In the genomic region with DNA sequence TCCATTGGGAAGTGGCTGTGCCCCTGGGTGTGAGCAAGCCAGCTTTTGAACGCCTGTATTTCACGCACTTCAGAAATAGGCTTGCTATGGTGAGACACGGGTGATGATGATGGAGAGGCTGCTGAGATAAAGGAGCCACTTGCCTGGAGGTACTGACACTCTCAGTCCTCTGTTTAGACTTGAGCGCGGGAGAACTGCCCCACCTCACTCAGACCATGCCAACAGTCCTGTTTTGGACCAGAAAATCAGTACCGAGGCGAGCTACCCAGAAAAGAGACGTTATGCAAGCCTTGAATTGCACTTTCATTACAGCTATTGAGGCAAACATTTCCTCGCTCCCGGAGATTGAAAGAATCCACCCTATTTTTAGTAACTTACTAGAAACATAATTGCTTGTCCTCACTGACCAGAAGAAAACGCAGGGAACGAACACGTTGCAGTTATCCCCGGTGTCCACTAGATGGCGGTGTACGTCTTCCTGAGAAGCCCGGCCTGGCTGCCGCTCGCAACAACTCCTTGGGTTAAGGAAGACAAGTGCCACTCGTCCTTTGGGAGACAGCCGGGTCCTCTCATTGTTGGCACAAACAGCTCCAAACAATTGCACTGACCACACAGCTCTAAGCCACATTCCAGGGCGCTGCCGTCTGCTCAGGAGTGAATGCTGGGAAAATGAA, we compare ENCODE assay signal across 8 cellular contexts.
DNase-seq lines count a peak whose midpoint lies in the region; ATAC-seq, FAIRE-seq and TF ChIP-seq lines count a peak whose summit lies in the region.

No MANE protein-coding gene starts in this region.

- H3K36me3 ChIP-seq in iPS-18a (ENCODE audit: control insufficient read depth, low read depth, low read length), result no peaks in the 10 kb centered on the region
- no peaks in the 10 kb centered on the region for H3K36me3 ChIP-seq in skeletal muscle tissue (ENCODE audit: control insufficient read depth in 3 of 3, insufficient read depth in 3 of 3, low read length in 3 of 3)

- H3K4me1 ChIP-seq in iPS-18a (ENCODE audit: control insufficient read depth, low read depth, low read length) (peaks cover 36% of the 10 kb centered on the region), skeletal muscle tissue (ENCODE audit: control insufficient read depth in 3 of 3, insufficient read depth in 3 of 3, low read length in 3 of 3) (peaks cover 0 to 9% (median 2%) of the 10 kb centered on the region in 3 donors)

- FAIRE-seq in GM12891 (lab: Jason Lieb, UNC), result peak; percentile 81

- peak overlapping the region; percentile 32 for H3K4me3 ChIP-seq in iPS-18a (ENCODE audit: low read length)
- peak overlapping the region; percentile 1 to 59 (median 46) for H3K4me3 ChIP-seq in skeletal muscle tissue (ENCODE audit: low read length in 3 of 3)

- H3K9me3 ChIP-seq in iPS-18a (ENCODE audit: control insufficient read depth, low read depth, low read length) (no peaks in the 10 kb centered on the region), skeletal muscle tissue (ENCODE audit: control insufficient read depth in 3 of 3, low read length in 3 of 3) (no peaks in the 10 kb centered on the region)

- no peaks in the 10 kb centered on the region for H3K27me3 ChIP-seq in iPS-18a (ENCODE audit: control insufficient read depth, insufficient read depth, low read length)
- H3K27me3 ChIP-seq in skeletal muscle tissue (ENCODE audit: control insufficient read depth in 3 of 3, insufficient read depth in 3 of 3, low read length in 3 of 3), result peaks cover 0 to 13% (median 3%) of the 10 kb centered on the region in 3 donors

- TF ChIP-seq POLR2A in GM12891 (IDR thresholded peaks at IDR 0.05; ENCODE audit: low read depth, low read length), result no peak

- no peak overlapping the region for H3K9ac ChIP-seq in iPS-18a (ENCODE audit: low read length)
- H3K9ac ChIP-seq in skeletal muscle tissue (ENCODE audit: low read depth in 1 of 3, low read length in 3 of 3), result peak overlapping the region in 1 of 3 donors; percentile 0

- ATAC-seq in HG02885 (IDR thresholded peaks at IDR 0.05; ENCODE audit: poor library complexity, unreplicated experiment) (peak; percentile 86), GM19023 (IDR thresholded peaks at IDR 0.05; ENCODE audit: unreplicated experiment) (no peak)

- H3K27ac ChIP-seq in iPS-18a (ENCODE audit: low read length) (no peak overlapping the region), skeletal muscle tissue (ENCODE audit: low read depth, low read length) (no peak overlapping the region)

- DNase-seq in GM12891 (ENCODE audit: insufficient read length, low spot score) (peak; percentile 72), NCI-H187 (lab: John Stamatoyannopoulos, UW) (peak; percentile 27 to 65), UCSD-AML1 (lab: John Stamatoyannopoulos, UW; ENCODE audit: unreplicated experiment) (peak; percentile 62), brain pericyte (ENCODE audit: low read depth, low spot score) (peak; percentile 75)

TF ChIP-seq in GM12891, 5 proteins besides CTCF, POLR2A, EP300 and RAD21:
- TF ChIP-seq SPI1 (IDR thresholded peaks at IDR 0.05; ENCODE audit: low read depth, low read length) (no peak), POU2F2 (IDR thresholded peaks at IDR 0.05; ENCODE audit: low read depth, low read length) (no peak), PAX5 (IDR thresholded peaks at IDR 0.05; ENCODE audit: insufficient read depth, low read length, severe bottlenecking) (no peak), POLR2AphosphoS5 (IDR thresholded peaks at IDR 0.05; ENCODE audit: low read depth, low read length) (no peak), TAF1 (IDR thresholded peaks at IDR 0.05; ENCODE audit: low read depth, low read length) (no peak)
